Comparison of ENCODE assay signal across 13 cellular contexts in genomic region chr14:34211732-34212131, GRCh38.
DNase-seq lines count a peak whose midpoint lies in the region; ATAC-seq and TF ChIP-seq lines count a peak whose summit lies in the region.
"Had no signal": no experiment of that assay in that cellular context is flagged by ENCODE, and none has a peak within 500 bp of the region (broad histone marks: within the 10 kb centered on the region; RNA-seq: fewer than 3 reads in every experiment).

No MANE protein-coding gene starts in this region.

- peak overlapping the region; percentile 57 for H3K4me3 Mint-ChIP-seq in activated naive CD8-positive, alpha-beta T cell treated with anti-CD3 and anti-CD28 coated beads, Interleukin-2, amount 50 U/mL, for 24 hours
- H3K4me3 Mint-ChIP-seq in activated naive CD8-positive, alpha-beta T cell treated with anti-CD3 and anti-CD28 coated beads for 36 hours: no peak overlapping the region
- H3K4me3 Mint-ChIP-seq in T-helper 17 cell: peak overlapping the region; percentile 76
- H3K4me3 Mint-ChIP-seq: natural killer cell treated with Interleukin-12 subunit alpha and Interleukin-12 subunit beta and Interleukin-15 and Interleukin-18, amount 100 ng/mL, for 72 hours had no signal

- TF ChIP-seq CTCF in left ventricle myocardium inferior (IDR thresholded peaks at IDR 0.05; ENCODE audit: borderline replicate concordance): no peak

- no peaks in the 10 kb centered on the region for H3K36me3 Mint-ChIP-seq in activated naive CD8-positive, alpha-beta T cell treated with anti-CD3 and anti-CD28 coated beads, Interleukin-2, amount 50 U/mL, for 24 hours (ENCODE audit: low read depth)
- no peaks in the 10 kb centered on the region for H3K36me3 Mint-ChIP-seq in activated naive CD8-positive, alpha-beta T cell treated with anti-CD3 and anti-CD28 coated beads for 36 hours
- peaks cover 4% of the 10 kb centered on the region for H3K36me3 Mint-ChIP-seq in T-helper 17 cell (ENCODE audit: low read depth)
- H3K36me3 Mint-ChIP-seq: natural killer cell treated with Interleukin-12 subunit alpha and Interleukin-12 subunit beta and Interleukin-15 and Interleukin-18, amount 100 ng/mL, for 72 hours had no signal

- ATAC-seq in activated naive CD8-positive, alpha-beta T cell treated with anti-CD3 and anti-CD28 coated beads, Interleukin-2, amount 50 U/mL, for 24 hours: peak; percentile 89
- peak; percentile 86 for ATAC-seq in HG02943 (IDR thresholded peaks at IDR 0.05; ENCODE audit: low read depth, unreplicated experiment)
- peak; percentile 44 for ATAC-seq in T-helper 17 cell
- ATAC-seq: natural killer cell treated with Interleukin-12 subunit alpha and Interleukin-12 subunit beta and Interleukin-15 and Interleukin-18, amount 100 ng/mL, for 72 hours; SK-N-SH treated with all-trans-retinoic acid at 6 μM for 48 hours had no signal

- H3K4me1 ChIP-seq in left ventricle myocardium inferior (no peaks in the 10 kb centered on the region), HAP-1 (no peaks in the 10 kb centered on the region)

- intact Hi-C loops in left ventricle myocardium inferior (cut with micrococcal nuclease): no loop called here

- DNase-seq in activated naive CD8-positive, alpha-beta T cell treated with anti-CD3 and anti-CD28 coated beads, Interleukin-2, amount 50 U/mL, for 24 hours: no peak
- DNase-seq in activated naive CD8-positive, alpha-beta T cell treated with anti-CD3 and anti-CD28 coated beads for 36 hours: no peak
- no peak for DNase-seq in T-helper 17 cell
- DNase-seq in left ventricle myocardium inferior: no peak
- DNase-seq in HAP-1 (ENCODE audit: low spot score in 2 of 2): no peak
- no peak for DNase-seq in NCI-H446 (lab: John Stamatoyannopoulos, UW)
- no peak for DNase-seq in NCI-H226
- DNase-seq: activated CD8-positive, alpha-beta memory T cell treated with anti-CD3 and anti-CD28 coated beads, Interleukin-2, amount 50 U/mL, for 4 hours; NCI-H1930; trophoblast cell had no signal

- in situ Hi-C loops in HAP-1 (cut with MboI; ENCODE audit: low sequenced_read_pairs): no loop called here

- H3K9me3 ChIP-seq in T-helper 17 cell (ENCODE audit: control insufficient read depth, low read length, poor library complexity, severe bottlenecking): no peaks in the 10 kb centered on the region
- peaks cover 3% of the 10 kb centered on the region for H3K9me3 ChIP-seq in left ventricle myocardium inferior (replicated peaks)
- H3K9me3 ChIP-seq in HAP-1: no peaks in the 10 kb centered on the region

- no peak overlapping the region for H3K27ac ChIP-seq in left ventricle myocardium inferior (replicated peaks)

- no peaks in the 10 kb centered on the region for H3K9me3 Mint-ChIP-seq in activated naive CD8-positive, alpha-beta T cell treated with anti-CD3 and anti-CD28 coated beads, Interleukin-2, amount 50 U/mL, for 24 hours
- no peaks in the 10 kb centered on the region for H3K9me3 Mint-ChIP-seq in activated naive CD8-positive, alpha-beta T cell treated with anti-CD3 and anti-CD28 coated beads for 36 hours
- H3K9me3 Mint-ChIP-seq: natural killer cell treated with Interleukin-12 subunit alpha and Interleukin-12 subunit beta and Interleukin-15 and Interleukin-18, amount 100 ng/mL, for 72 hours had no signal

- H3K27ac Mint-ChIP-seq in activated naive CD8-positive, alpha-beta T cell treated with anti-CD3 and anti-CD28 coated beads, Interleukin-2, amount 50 U/mL, for 24 hours: peak overlapping the region; percentile 80
- no peak overlapping the region for H3K27ac Mint-ChIP-seq in activated naive CD8-positive, alpha-beta T cell treated with anti-CD3 and anti-CD28 coated beads for 36 hours
- peak overlapping the region; percentile 49 for H3K27ac Mint-ChIP-seq in T-helper 17 cell
- H3K27ac Mint-ChIP-seq: natural killer cell treated with Interleukin-12 subunit alpha and Interleukin-12 subunit beta and Interleukin-15 and Interleukin-18, amount 100 ng/mL, for 72 hours had no signal

- peaks cover 22% of the 10 kb centered on the region for H3K27me3 Mint-ChIP-seq in activated naive CD8-positive, alpha-beta T cell treated with anti-CD3 and anti-CD28 coated beads, Interleukin-2, amount 50 U/mL, for 24 hours
- H3K27me3 Mint-ChIP-seq in activated naive CD8-positive, alpha-beta T cell treated with anti-CD3 and anti-CD28 coated beads for 36 hours: peaks cover 48% of the 10 kb centered on the region
- H3K27me3 Mint-ChIP-seq in T-helper 17 cell: peaks cover 14% of the 10 kb centered on the region

- H3K27me3 ChIP-seq in left ventricle myocardium inferior (ENCODE audit: low read depth) (no peaks in the 10 kb centered on the region), HAP-1 (ENCODE audit: low read depth) (no peaks in the 10 kb centered on the region)

- H3K4me3 ChIP-seq in left ventricle myocardium inferior (no peak overlapping the region), HAP-1 (no peak overlapping the region)

- H3K4me1 Mint-ChIP-seq in activated naive CD8-positive, alpha-beta T cell treated with anti-CD3 and anti-CD28 coated beads, Interleukin-2, amount 50 U/mL, for 24 hours: peaks cover 22% of the 10 kb centered on the region
- H3K4me1 Mint-ChIP-seq in activated naive CD8-positive, alpha-beta T cell treated with anti-CD3 and anti-CD28 coated beads for 36 hours: peaks cover 3% of the 10 kb centered on the region
- peaks cover 21% of the 10 kb centered on the region for H3K4me1 Mint-ChIP-seq in T-helper 17 cell

- H3K36me3 ChIP-seq in left ventricle myocardium inferior (no peaks in the 10 kb centered on the region), HAP-1 (replicated peaks) (no peaks in the 10 kb centered on the region)
